In the genomic region with DNA sequence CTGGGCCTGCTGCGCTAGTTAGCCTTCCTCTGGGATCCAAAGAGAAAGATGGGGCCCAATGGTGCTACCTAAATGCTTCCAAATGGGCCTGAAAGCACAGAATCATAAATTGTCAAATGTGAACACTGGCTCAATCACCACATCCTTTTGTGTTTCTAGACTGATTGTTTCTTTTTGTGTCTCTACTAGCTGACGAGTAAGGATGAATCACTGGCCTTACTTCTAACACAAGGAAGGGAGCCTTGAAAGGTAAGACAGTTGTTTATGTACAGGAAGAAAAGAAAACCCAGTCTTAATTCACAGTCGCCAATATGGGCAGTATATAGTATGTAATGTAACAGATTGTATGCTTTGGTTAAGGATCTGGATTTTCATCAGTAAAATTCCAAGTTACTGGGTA, we compare ENCODE assay signal across 21 cellular contexts.
"Had no signal": no experiment of that assay in that cellular context is flagged by ENCODE, and none has a peak within 500 bp of the region (broad histone marks: within the 10 kb centered on the region; RNA-seq: fewer than 3 reads in every experiment).

No MANE protein-coding gene starts in this region.

- FAIRE-seq: islet of Langerhans had no signal

- H3K27me3 Mint-ChIP-seq: T-helper 17 cell had no signal

- H3K4me3 ChIP-seq: gastroesophageal sphincter, heart right ventricle, mucosa of descending colon, right atrium auricular region, skin epidermis, transverse colon, vagina had no signal

- ATAC-seq: activated T-cell treated with anti-CD3 and anti-CD28 coated beads, Interleukin-2, amount 50 U/mL, for 4 hours; gastroesophageal sphincter; heart right ventricle; left lobe of liver; mucosa of descending colon; naive thymus-derived CD8-positive, alpha-beta T cell; T-helper 17 cell had no signal

- H3K4me1 ChIP-seq: gastroesophageal sphincter, heart right ventricle, right atrium auricular region, transverse colon, vagina had no signal

- H3K27ac ChIP-seq: epithelial cell of prostate, gastroesophageal sphincter, heart right ventricle, right atrium auricular region, skin epidermis, transverse colon, vagina, WERI-Rb-1 had no signal

- H3K27ac Mint-ChIP-seq: T-helper 17 cell had no signal

- H3K27me3 ChIP-seq: gastroesophageal sphincter, heart right ventricle, right atrium auricular region, transverse colon, vagina had no signal

- H3K36me3 ChIP-seq: gastroesophageal sphincter, heart right ventricle, right atrium auricular region, transverse colon, vagina, WERI-Rb-1 had no signal

- DNase-seq: activated CD4-positive, alpha-beta T cell treated with anti-CD3 and anti-CD28 coated beads, Interleukin-2, amount 50 U/mL, for 48 hours; activated T-cell treated with anti-CD3 and anti-CD28 coated beads, Interleukin-2, amount 50 U/mL, for 4 hours; aorta; cerebellar nuclear complex; effector CD8-positive, alpha-beta T cell; heart right ventricle; mucosa of descending colon; naive thymus-derived CD8-positive, alpha-beta T cell; stimulated activated CD4-positive, alpha-beta T cell treated with anti-CD3 and anti-CD28 coated beads, Interleukin-15, amount 100 ng/mL, for 24 hours; stimulated activated CD4-positive, alpha-beta T cell treated with anti-CD3 and anti-CD28 coated beads, Interleukin-4, amount 100 ng/mL, for 1 hour; stimulated activated naive CD4-positive, alpha-beta T cell treated with Interleukin-2 at 50 U/mL for 16 hours; T-helper 17 cell; transverse colon; WERI-Rb-1 had no signal

- H3K4me3 Mint-ChIP-seq: activated T-cell treated with anti-CD3 and anti-CD28 coated beads, Interleukin-2, amount 50 U/mL, for 4 hours; naive thymus-derived CD8-positive, alpha-beta T cell; T-helper 17 cell had no signal

- H3K9me3 ChIP-seq: gastroesophageal sphincter, mucosa of descending colon, right atrium auricular region, transverse colon, vagina had no signal
